In the genomic region with DNA sequence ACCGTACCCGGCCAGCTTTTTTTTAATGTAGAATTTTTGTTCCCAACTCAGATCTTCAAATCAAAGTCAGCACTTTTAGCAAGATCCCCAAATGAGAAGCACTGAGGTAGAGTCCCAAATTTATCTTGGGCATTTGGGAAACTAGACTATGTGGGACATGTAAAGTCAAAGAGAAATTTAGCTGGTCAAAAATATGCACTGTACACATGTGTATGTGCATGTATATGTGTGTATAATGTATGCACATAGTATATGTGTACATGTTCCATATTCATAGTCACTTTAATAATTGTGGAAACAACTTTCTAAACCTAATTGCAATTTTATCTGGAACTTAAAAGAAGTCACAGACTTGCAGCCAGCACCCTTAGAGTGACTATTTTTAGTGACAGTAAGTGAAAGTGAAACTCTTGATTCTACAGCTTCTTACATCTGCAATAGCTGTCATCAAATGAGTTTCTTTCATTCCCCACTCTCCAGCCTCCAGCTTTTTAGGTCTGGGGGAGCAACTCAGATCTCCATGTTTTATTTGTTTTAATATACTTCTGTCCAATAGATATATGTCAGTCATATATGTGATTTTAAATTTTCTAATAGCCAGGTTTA, we compare ENCODE assay signal across 8 cellular contexts. TPM values are rescaled to one million over a fixed set of nuclear protein-coding genes. Genes with fewer than 3 reads are reported as not detected.
DNase-seq lines count a peak whose midpoint lies in the region; ATAC-seq and TF ChIP-seq lines count a peak whose summit lies in the region.

No MANE protein-coding gene starts in this region.

- DNase-seq in activated CD4-positive, CD25-positive, alpha-beta regulatory T cell treated with anti-CD3 and anti-CD28 coated beads, Interleukin-2, amount 50 U/mL, for 72 hours: no peak
- peak; percentile 26 for DNase-seq in RPMI8226
- DNase-seq in myocyte (ENCODE audit: low read depth): peak; percentile 26
- no peak for DNase-seq in tibial nerve (ENCODE audit: low spot score in 2 of 2)
- no peak for DNase-seq in NCI-H526 (lab: John Stamatoyannopoulos, UW)
- no peak for DNase-seq in RKO (ENCODE audit: low spot score)

- peak overlapping the region in 1 of 4 donors; percentile 8 for H3K27ac ChIP-seq in tibial nerve

- no peaks in the 10 kb centered on the region for H3K27me3 ChIP-seq in tibial nerve

- peaks cover 3 to 42% (median 5%) of the 10 kb centered on the region in 3 donors for H3K36me3 ChIP-seq in tibial nerve

- no peak for TF ChIP-seq CTCF in tibial nerve (IDR thresholded peaks at IDR 0.05)

- no peaks in the 10 kb centered on the region for H3K9me3 ChIP-seq in tibial nerve

- TF ChIP-seq POLR2A in tibial nerve (IDR thresholded peaks at IDR 0.05): no peak

- H3K4me1 ChIP-seq in tibial nerve: no peaks in the 10 kb centered on the region

- ATAC-seq in activated CD4-positive, CD25-positive, alpha-beta regulatory T cell treated with anti-CD3 and anti-CD28 coated beads, Interleukin-2, amount 50 U/mL, for 24 hours: peak; percentile 79 to 88
- peak; percentile 99 for ATAC-seq in HG02852 (IDR thresholded peaks at IDR 0.05; ENCODE audit: unreplicated experiment)

- 88 to 96% methylated on average over 2 of the region's 2 CpGs for WGBS in tibial nerve, 2 donors

- H3K4me3 ChIP-seq in tibial nerve: no peak overlapping the region

- TF ChIP-seq EP300 in tibial nerve (IDR thresholded peaks at IDR 0.05): no peak

RNA-seq across cellular contexts. Expression of gene CDC40, which starts 53.6 kb away (rescaled TPM):
- total RNA-seq in myocyte (14.6 and 16.3 TPM in 2 replicates), tibial nerve (10 to 100 TPM; 16.2 to 19.3 (median 16.5) TPM)
- 7.3 TPM for polyA plus RNA-seq in myocyte (2012)

RNA-seq across cellular contexts. Expression of gene WASF1, which starts 54.4 kb away (rescaled TPM):
- total RNA-seq in myocyte (8.1 and 10.5 TPM in 2 replicates), tibial nerve (10 to 100 TPM in 1 of 4 donors, 1 to 10 TPM in 3; 8.0 to 11.7 (median 8.7) TPM)
- 12.3 TPM for polyA plus RNA-seq in myocyte (2012)

Comparison
In these comparisons a context has a peak if more than half of its experiments do, and no peak if none do; other contexts are left out.
1. DNase-seq: peak in RPMI8226 (single experiment) and myocyte (single experiment); none in activated CD4-positive, CD25-positive, alpha-beta regulatory T cell treated with anti-CD3 and anti-CD28 coated beads, Interleukin-2, amount 50 U/mL, for 72 hours (single experiment), tibial nerve (0 of 2), NCI-H526 (0 of 2) and RKO (single experiment).